In genomic region chr11:365831-366230, GRCh38 we compare ENCODE assay signal across 27 cellular contexts. TPM values are rescaled to one million over a fixed set of nuclear protein-coding genes. Genes with fewer than 3 reads are reported as not detected.
DNase-seq lines count a peak whose midpoint lies in the region; ATAC-seq, FAIRE-seq and TF ChIP-seq lines count a peak whose summit lies in the region.
"Had no signal": no experiment of that assay in that cellular context is flagged by ENCODE, and none has a peak within 500 bp of the region (broad histone marks: within the 10 kb centered on the region; RNA-seq: fewer than 3 reads in every experiment).

No MANE protein-coding gene starts in this region.

- TF ChIP-seq CTCF in GM10266 (IDR thresholded peaks at IDR 0.05; ENCODE audit: control insufficient read depth, insufficient read depth, low read depth, missing control alignments) (no peak), astrocyte (IDR thresholded peaks at IDR 0.05; ENCODE audit: insufficient read depth, low read depth, low read length) (no peak), neural crest cell (conservative IDR thresholded peaks at IDR 0.05) (no peak), spleen (IDR thresholded peaks at IDR 0.05 in 8 of 11, conservative IDR thresholded peaks at IDR 0.05 in 3 of 11) (no peak), heart left ventricle (IDR thresholded peaks at IDR 0.05) (no peak)

- H3K4me2 ChIP-seq in astrocyte (ENCODE audit: low read length), result no peak overlapping the region
- H3K4me2 ChIP-seq: A549; BLaER1 treated with 17β-estradiol and CSF1 and Interleukin-3, amounts not matched to agents 10 nM and 100 nM had no signal

- no peak overlapping the region for H3K9ac ChIP-seq in astrocyte (ENCODE audit: low read length)
- H3K9ac ChIP-seq: BLaER1 treated with 17β-estradiol and CSF1 and Interleukin-3, amounts not matched to agents 10 nM and 100 nM; GM23248 had no signal

- H3K27ac ChIP-seq in astrocyte (ENCODE audit: low read depth, low read length), result no peak overlapping the region
- H3K27ac ChIP-seq in spleen, result no peak overlapping the region
- no peak overlapping the region for H3K27ac ChIP-seq in heart left ventricle
- H3K27ac ChIP-seq: 22Rv1; A549; BLaER1 treated with 17β-estradiol and CSF1 and Interleukin-3, amounts not matched to agents 10 nM and 100 nM; GM23248 had no signal

- H3K9me3 Mint-ChIP-seq in astrocyte (ENCODE audit: unreplicated experiment) (peaks cover 4% of the 10 kb centered on the region), neural crest cell (peaks cover 5% of the 10 kb centered on the region)
- H3K9me3 Mint-ChIP-seq: CD4-positive, alpha-beta T cell had no signal

- DNase-seq in GM10266 (ENCODE audit: extremely low spot score) (peak; percentile 27), astrocyte (ENCODE audit: low read depth) (no peak), neural crest cell (ENCODE audit: low read depth, low spot score) (no peak), spleen (peak; percentile 47), heart left ventricle (no peak), G401 (ENCODE audit: low spot score) (no peak), KG1 (lab: John Stamatoyannopoulos, UW) (no peak), activated gamma-delta T cell (lab: John Stamatoyannopoulos, UW) (no peak)
- DNase-seq: ACHN; AML-193; BE2C; CD4-positive, alpha-beta T cell; DMS 273 treated with DMSO at 0.1 percent for 48 hours; DMS79; EL; GF-D8; GM23248; HCEC 1CT had no signal

- no peaks in the 10 kb centered on the region for H3K79me2 ChIP-seq in astrocyte (ENCODE audit: insufficient read depth, low read length)

- peaks cover 8% of the 10 kb centered on the region for H4K20me1 ChIP-seq in astrocyte (ENCODE audit: insufficient read depth, low read length)

- H3K27ac Mint-ChIP-seq in astrocyte (ENCODE audit: unreplicated experiment) (no peak overlapping the region), neural crest cell (ENCODE audit: unreplicated experiment) (no peak overlapping the region)
- H3K27ac Mint-ChIP-seq: CD14-positive monocyte; CD4-positive, alpha-beta T cell; CD8-positive, alpha-beta memory T cell had no signal

- peaks cover 18% of the 10 kb centered on the region for H3K27me3 ChIP-seq in astrocyte (ENCODE audit: insufficient read depth, low read length)
- peaks cover 7 to 66% (median 33%) of the 10 kb centered on the region in 7 donors for H3K27me3 ChIP-seq in spleen (replicated peaks in 1 of 7)
- peaks cover 11 to 65% (median 48%) of the 10 kb centered on the region in 9 donors for H3K27me3 ChIP-seq in heart left ventricle

- no peak for ATAC-seq in heart left ventricle
- ATAC-seq: A549 had no signal

- H3K36me3 ChIP-seq in astrocyte (ENCODE audit: insufficient read depth, low read length) (no peaks in the 10 kb centered on the region), spleen (no peaks in the 10 kb centered on the region), heart left ventricle (no peaks in the 10 kb centered on the region)
- H3K36me3 ChIP-seq: BE2C; BLaER1 treated with 17β-estradiol and CSF1 and Interleukin-3, amounts not matched to agents 10 nM and 100 nM had no signal

- in situ Hi-C loops in G401 (cut with HindIII; ENCODE audit: low sequenced_read_pairs), result no loop called here

- H3K4me1 Mint-ChIP-seq in astrocyte (ENCODE audit: low read depth, unreplicated experiment), result no peaks in the 10 kb centered on the region
- H3K4me1 Mint-ChIP-seq in neural crest cell, result peaks cover 25% of the 10 kb centered on the region

- no peaks in the 10 kb centered on the region for H3K4me1 ChIP-seq in astrocyte (ENCODE audit: insufficient read depth, low read length)
- H3K4me1 ChIP-seq in spleen, result peaks cover 6 to 21% (median 13%) of the 10 kb centered on the region in 6 donors
- H3K4me1 ChIP-seq in heart left ventricle, result peaks cover 0 to 12% (median 6%) of the 10 kb centered on the region in 12 donors
- H3K4me1 ChIP-seq: BE2C had no signal

- intact Hi-C loops in spleen (cut with DNase I; ENCODE audit: low total_unique reads), result loop anchor here (10.0 kb wide), 1 partner anchor 111 kb away; no protein-coding TSS in a partner anchor
- intact Hi-C loops in heart left ventricle (cut with DNase I), result loop anchor here in 4 of 10 donors (5.0 to 10.0 kb wide), 4 partner anchors 69 to 164 kb away; partner anchors contain the start of genes BET1L (in 1 of the 4) and RIC8A (in 1 of the 4)

- H3K27me3 Mint-ChIP-seq in astrocyte (ENCODE audit: low read depth, unreplicated experiment) (peaks cover 13% of the 10 kb centered on the region), neural crest cell (ENCODE audit: low read depth) (peaks cover 9% of the 10 kb centered on the region)

- no peak for TF ChIP-seq POLR2A in spleen (IDR thresholded peaks at IDR 0.05)
- no peak for TF ChIP-seq POLR2A in heart left ventricle (IDR thresholded peaks at IDR 0.05)

- 69 to 85% (median 77%) methylated on average over 15 to 16 of the region's 16 CpGs for WGBS in spleen, 5 donors
- WGBS in heart left ventricle, 4 donors, result 71 to 79% (median 74%) methylated on average over 15 to 16 of the region's 16 CpGs

- H3K4me3 Mint-ChIP-seq in astrocyte (ENCODE audit: unreplicated experiment) (peak overlapping the region; percentile 45), neural crest cell (peak overlapping the region; percentile 56)
- H3K4me3 Mint-ChIP-seq: CD4-positive, alpha-beta T cell; CD8-positive, alpha-beta memory T cell had no signal

- no peak overlapping the region for H2AFZ ChIP-seq in astrocyte (ENCODE audit: low read depth, low read length)
- H2AFZ ChIP-seq: GM23248 had no signal

- no peaks in the 10 kb centered on the region for H3K36me3 Mint-ChIP-seq in astrocyte (ENCODE audit: low read depth, unreplicated experiment)
- peaks cover 4% of the 10 kb centered on the region for H3K36me3 Mint-ChIP-seq in neural crest cell (ENCODE audit: low read depth)
- H3K36me3 Mint-ChIP-seq: CD8-positive, alpha-beta memory T cell had no signal

- H3K9me3 ChIP-seq in astrocyte (ENCODE audit: insufficient read depth, low read depth, low read length) (peaks cover 3% of the 10 kb centered on the region), spleen (peaks cover 0 to 9% (median 8%) of the 10 kb centered on the region in 8 donors), heart left ventricle (peaks cover 0 to 13% (median 0%) of the 10 kb centered on the region in 12 donors)
- H3K9me3 ChIP-seq: BE2C had no signal

- H3K4me3 ChIP-seq in astrocyte (ENCODE audit: insufficient read depth, low read depth, low read length), result no peak overlapping the region
- no peak overlapping the region for H3K4me3 ChIP-seq in spleen
- H3K4me3 ChIP-seq in heart left ventricle, result no peak overlapping the region
- H3K4me3 ChIP-seq: A549; BLaER1 treated with 17β-estradiol and CSF1 and Interleukin-3, amounts not matched to agents 10 nM and 100 nM; GM23248 had no signal

- no peak for FAIRE-seq in astrocyte (lab: Jason Lieb, UNC)
- FAIRE-seq: A549, D721Med, GM12892, GM18507, H1 had no signal

RNA-seq across cellular contexts. Expression of gene B4GALNT4, which starts 3.5 kb away (rescaled TPM):
- total RNA-seq in astrocyte (64.6 and 68.5 TPM in 2 replicates), neural crest cell (179 and 201 TPM in 2 replicates), spleen (1 to 10 TPM in 1 of 7 donors, under 1 TPM in 4, not detected in 2; 0.17 to 1.1 (median 0.67) TPM), heart left ventricle (1 to 10 TPM in 2 of 9 donors, under 1 TPM in 5, not detected in 2; 0.28 to 1.9 (median 0.67) TPM)
- polyA plus RNA-seq in spleen (1 to 10 TPM; 1.6 to 5.2 (median 3.5) TPM), heart left ventricle (under 1 TPM; 0.68 to 0.91 TPM)
- total RNA-seq in G401 (2014; rRNA removed; shearing (Covaris generic)), result 27.4 and 32.1 TPM in 2 replicates
- polyA plus RNA-seq: CD14-positive monocyte had no signal

RNA-seq across cellular contexts. Expression of gene PKP3, which starts 28.2 kb away (rescaled TPM):
- 1.1 and 2.1 TPM in 2 replicates for total RNA-seq in astrocyte
- total RNA-seq in neural crest cell, result 0.42 and 1.7 TPM in 2 replicates
- 1 to 10 TPM in 1 of 7 donors, under 1 TPM in 2, not detected in 4; 0.40 to 2.8 (median 0.59) TPM for total RNA-seq in spleen
- under 1 TPM; 0.09 to 0.48 (median 0.21) TPM for polyA plus RNA-seq in spleen
- 1 to 10 TPM in 5 of 9 donors, under 1 TPM in 4; 0.15 to 2.0 (median 1.0) TPM for total RNA-seq in heart left ventricle
- polyA plus RNA-seq in heart left ventricle, result under 1 TPM; 0.17 to 0.34 TPM
- total RNA-seq in G401 (2014; rRNA removed; shearing (Covaris generic)), result 1.1 and 7.9 TPM in 2 replicates
- total RNA-seq: CD8-positive, alpha-beta memory T cell had no signal
- polyA plus RNA-seq: CD14-positive monocyte had no signal

RNA-seq across cellular contexts. Expression of gene IFITM3, which starts 45.2 kb away (rescaled TPM):
- 642 and 757 TPM in 2 replicates for total RNA-seq in astrocyte
- 156 and 165 TPM in 2 replicates for total RNA-seq in neural crest cell
- total RNA-seq in spleen, result 100 to 1,000 TPM; 314 to 942 (median 472) TPM
- 100 to 1,000 TPM; 391 to 618 (median 599) TPM for polyA plus RNA-seq in spleen
- 100 to 1,000 TPM; 144 to 781 (median 214) TPM for total RNA-seq in heart left ventricle
- 100 to 1,000 TPM; 501 to 873 TPM for polyA plus RNA-seq in heart left ventricle
- 36.2 and 45.8 TPM in 2 replicates for total RNA-seq in G401 (2014; rRNA removed; shearing (Covaris generic))

RNA-seq across cellular contexts. Expression of gene SIGIRR, which starts 49.0 kb away (rescaled TPM):
- total RNA-seq in astrocyte (6.2 and 7.2 TPM in 2 replicates), neural crest cell (14.5 and 15.9 TPM in 2 replicates), spleen (100 to 1,000 TPM in 2 of 7 donors, 10 to 100 TPM in 5; 67.9 to 118 (median 90.9) TPM), heart left ventricle (10 to 100 TPM; 22.6 to 65.6 (median 30.4) TPM)
- polyA plus RNA-seq in spleen (100 to 1,000 TPM in 2 of 3 donors, 10 to 100 TPM in 1; 95.9 to 194 (median 161) TPM), heart left ventricle (100 to 1,000 TPM in 1 of 2 donors, 10 to 100 TPM in 1; 41.2 to 105 TPM)
- total RNA-seq in G401 (2014; rRNA removed; shearing (Covaris generic)), result 20.6 and 31.9 TPM in 2 replicates

RNA-seq across cellular contexts. Expression of gene IFITM1, which starts 52.0 kb away (rescaled TPM):
- 526 and 631 TPM in 2 replicates for total RNA-seq in astrocyte
- total RNA-seq in neural crest cell, result 2.0 and 2.3 TPM in 2 replicates
- 100 to 1,000 TPM; 333 to 670 (median 510) TPM for total RNA-seq in spleen
- polyA plus RNA-seq in spleen, result 100 to 1,000 TPM; 314 to 496 (median 327) TPM
- total RNA-seq in heart left ventricle, result 100 to 1,000 TPM in 6 of 9 donors, 10 to 100 TPM in 3; 61.3 to 277 (median 127) TPM
- polyA plus RNA-seq in heart left ventricle, result 100 to 1,000 TPM; 158 to 278 TPM
- total RNA-seq in G401 (2014; rRNA removed; shearing (Covaris generic)), result 76.4 and 108 TPM in 2 replicates

Comparison
In these comparisons a context has a peak if more than half of its experiments do, and no peak if none do; other contexts are left out.
1. DNase-seq: peak in GM10266 (single experiment) and spleen (single experiment); none in astrocyte (single experiment), neural crest cell (single experiment), heart left ventricle (0 of 5), G401 (single experiment), KG1 (single experiment) and activated gamma-delta T cell (single experiment).